ENCODE assay signal across 9 cellular contexts in the genomic region with DNA sequence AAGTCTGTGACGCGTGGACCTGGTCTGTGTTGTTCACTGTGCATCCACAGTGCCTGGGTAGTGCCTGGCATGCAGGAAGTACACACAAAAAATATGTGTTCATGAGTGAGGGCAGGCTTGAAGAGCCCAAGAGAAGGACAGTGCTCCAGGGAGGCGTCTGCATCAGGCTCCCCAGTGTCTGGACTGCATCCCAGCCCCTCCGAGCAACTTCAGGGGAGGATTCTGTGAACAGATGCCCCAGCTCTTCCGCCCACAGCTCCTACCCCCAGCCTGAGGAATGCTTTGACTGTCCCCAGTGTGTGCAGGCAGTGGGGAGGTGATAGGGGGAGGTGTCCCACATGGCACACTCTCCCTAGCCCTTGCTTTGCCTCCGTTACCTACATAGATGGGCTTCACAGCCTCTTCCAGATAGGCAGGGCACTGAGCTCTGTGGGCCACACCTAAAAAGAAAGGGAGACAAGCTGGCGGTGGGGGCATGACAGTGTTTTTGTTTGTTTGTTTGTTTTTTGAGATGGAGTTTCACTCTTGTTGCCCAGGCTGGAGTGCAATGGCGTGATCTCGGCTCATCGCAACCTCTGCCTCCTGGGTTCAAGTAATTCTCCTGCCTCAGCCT. TPM values are rescaled to one million over a fixed set of nuclear protein-coding genes. Genes with fewer than 3 reads are reported as not detected.
A peak's percentile ranks its signal among the peaks of the same experiment; 100 is the strongest.
DNase-seq lines count a peak whose midpoint lies in the region; ATAC-seq and TF ChIP-seq lines count a peak whose summit lies in the region.
"Had no signal": no experiment of that assay in that cellular context is flagged by ENCODE, and none has a peak within 500 bp of the region (broad histone marks: within the 10 kb centered on the region; RNA-seq: fewer than 3 reads in every experiment).

No MANE protein-coding gene starts in this region.

- intact Hi-C loops in breast epithelium (cut with DNase I; ENCODE audit: low total_unique reads) (no loop called here), MCF 10A (cut with micrococcal nuclease) (no loop called here), upper lobe of right lung (cut with DNase I) (no loop called here)

- CTCF ChIA-PET in MCF 10A (lab: Yijun Ruan, JAX) = interaction anchor here (0.8 to 3.2 kb wide), 13 partner anchors 9 to 78 kb away, joined by 3 to 20 read pairs (median 7); partner anchors contain the start of gene IRF1

- no peaks in the 10 kb centered on the region for H3K9me3 ChIP-seq in breast epithelium
- no peaks in the 10 kb centered on the region for H3K9me3 ChIP-seq in mucosa of stomach (ENCODE audit: control insufficient read depth, low read length)
- H3K9me3 ChIP-seq in upper lobe of right lung = no peaks in the 10 kb centered on the region

- H3K4me3 Mint-ChIP-seq in MCF 10A (ENCODE audit: unreplicated experiment) = no peak overlapping the region
- peak overlapping the region; percentile 81 for H3K4me3 Mint-ChIP-seq in activated naive CD8-positive, alpha-beta T cell treated with anti-CD3 and anti-CD28 coated beads, Interleukin-2, amount 10 ng/mL, durations not matched to agents 7 days and 5 days

- H3K36me3 ChIP-seq in breast epithelium (no peaks in the 10 kb centered on the region), mucosa of stomach (ENCODE audit: control insufficient read depth, insufficient read depth, low read length) (no peaks in the 10 kb centered on the region), upper lobe of right lung (peaks cover 8% of the 10 kb centered on the region)

- peaks cover 24% of the 10 kb centered on the region for H3K4me1 Mint-ChIP-seq in MCF 10A (ENCODE audit: insufficient read depth, unreplicated experiment)
- peaks cover 85% of the 10 kb centered on the region for H3K4me1 Mint-ChIP-seq in activated naive CD8-positive, alpha-beta T cell treated with anti-CD3 and anti-CD28 coated beads, Interleukin-2, amount 10 ng/mL, durations not matched to agents 7 days and 5 days

- peak overlapping the region; percentile 74 for H3K9ac ChIP-seq in mucosa of stomach (ENCODE audit: low read length)

- BruUV-seq in MCF 10A (replicated peaks; lab: Mats Ljungman, UMichigan) = no TSS peak

- no peaks in the 10 kb centered on the region for H3K27me3 Mint-ChIP-seq in MCF 10A (ENCODE audit: insufficient read depth, unreplicated experiment)
- no peaks in the 10 kb centered on the region for H3K27me3 Mint-ChIP-seq in activated naive CD8-positive, alpha-beta T cell treated with anti-CD3 and anti-CD28 coated beads, Interleukin-2, amount 10 ng/mL, durations not matched to agents 7 days and 5 days

- TF ChIP-seq CTCF in breast epithelium (IDR thresholded peaks at IDR 0.05) (no peak), MCF 10A (IDR thresholded peaks at IDR 0.05; ENCODE audit: unreplicated experiment) (no peak), upper lobe of right lung (IDR thresholded peaks at IDR 0.05) (no peak)

- H3K4me3 ChIP-seq in breast epithelium (peak overlapping the region in 1 of 3 donors; percentile 56), mucosa of stomach (ENCODE audit: low read length) (no peak overlapping the region), upper lobe of right lung (no peak overlapping the region)

- peaks cover 4 to 9% of the 10 kb centered on the region in 2 donors for H3K4me1 ChIP-seq in breast epithelium
- peaks cover 42% of the 10 kb centered on the region for H3K4me1 ChIP-seq in mucosa of stomach (ENCODE audit: control insufficient read depth, insufficient read depth, low read length)
- H3K4me1 ChIP-seq in upper lobe of right lung = peaks cover 71% of the 10 kb centered on the region

- H3K27me3 ChIP-seq in breast epithelium (no peaks in the 10 kb centered on the region), mucosa of stomach (ENCODE audit: control insufficient read depth, insufficient read depth, low read length) (no peaks in the 10 kb centered on the region), upper lobe of right lung (no peaks in the 10 kb centered on the region)

- H3K27ac ChIP-seq in breast epithelium (peak overlapping the region; percentile 86 to 89), upper lobe of right lung (peak overlapping the region; percentile 82)

- H3K27ac Mint-ChIP-seq in MCF 10A (ENCODE audit: low read depth, unreplicated experiment) = no peak overlapping the region
- peak overlapping the region; percentile 85 for H3K27ac Mint-ChIP-seq in activated naive CD8-positive, alpha-beta T cell treated with anti-CD3 and anti-CD28 coated beads, Interleukin-2, amount 10 ng/mL, durations not matched to agents 7 days and 5 days

- no peak for ATAC-seq in activated naive CD8-positive, alpha-beta T cell treated with anti-CD3 and anti-CD28 coated beads, Interleukin-2, amount 10 ng/mL, durations not matched to agents 7 days and 5 days (ENCODE audit: low read depth)
- peak; percentile 11 for ATAC-seq in upper lobe of right lung
- ATAC-seq in HG03442 (IDR thresholded peaks at IDR 0.05; ENCODE audit: unreplicated experiment) = no peak

- POLR2A ChIA-PET in MCF 10A (lab: Yijun Ruan, JAX) = interaction anchor here (0.9 to 1.9 kb wide), 4 partner anchors 14 to 84 kb away, joined by 3 to 4 read pairs (median 3); no protein-coding TSS in a partner anchor
- POLR2A ChIA-PET in activated naive CD8-positive, alpha-beta T cell treated with anti-CD3 and anti-CD28 coated beads, Interleukin-2, amount 10 ng/mL, durations not matched to agents 7 days and 5 days (lab: Charles Lee) = interaction anchor here (1.0 to 30.8 kb wide), 11 partner anchors 8 to 68 kb away, joined by 3 to 1195 read pairs (median 10); partner anchors contain the start of gene IRF1

- no peak for TF ChIP-seq POLR2A in breast epithelium (IDR thresholded peaks at IDR 0.05)

- no peaks in the 10 kb centered on the region for H3K9me3 Mint-ChIP-seq in MCF 10A (ENCODE audit: unreplicated experiment)
- no peaks in the 10 kb centered on the region for H3K9me3 Mint-ChIP-seq in activated naive CD8-positive, alpha-beta T cell treated with anti-CD3 and anti-CD28 coated beads, Interleukin-2, amount 10 ng/mL, durations not matched to agents 7 days and 5 days

- DNase-seq in breast epithelium (ENCODE audit: low spot score in 2 of 2) = no peak
- no peak for DNase-seq in MCF 10A (ENCODE audit: unreplicated experiment)
- DNase-seq in activated naive CD8-positive, alpha-beta T cell treated with anti-CD3 and anti-CD28 coated beads, Interleukin-2, amount 10 ng/mL, durations not matched to agents 7 days and 5 days = peak; percentile 40
- peak; percentile 54 for DNase-seq in upper lobe of right lung
- DNase-seq in NCI-H1417 treated with DMSO at 0.1 percent for 48 hours (lab: John Stamatoyannopoulos, UW) = no peak
- no peak for DNase-seq in AG20443 (ENCODE audit: low spot score)
- DNase-seq: SHP77 had no signal

- peaks cover 12% of the 10 kb centered on the region for H3K36me3 Mint-ChIP-seq in MCF 10A (ENCODE audit: insufficient read depth, unreplicated experiment)
- H3K36me3 Mint-ChIP-seq in activated naive CD8-positive, alpha-beta T cell treated with anti-CD3 and anti-CD28 coated beads, Interleukin-2, amount 10 ng/mL, durations not matched to agents 7 days and 5 days = peaks cover 38% of the 10 kb centered on the region

RNA-seq across cellular contexts. Expression of gene IRF1, which starts 25.4 kb away (rescaled TPM):
- total RNA-seq in breast epithelium (10 to 100 TPM; 10.4 to 27.8 (median 18.0) TPM), MCF 10A (2022) (18.7 and 23.0 TPM in 2 replicates), upper lobe of right lung (59.5 TPM)
- total RNA-seq in activated naive CD8-positive, alpha-beta T cell treated with anti-CD3 and anti-CD28 coated beads, Interleukin-2, amount 10 ng/mL, durations not matched to agents 7 days and 5 days = 100 to 1,000 TPM; 228 to 238 TPM

Comparison
In these comparisons a context has a peak if more than half of its experiments do, and no peak if none do; other contexts are left out.
1. DNase-seq: peak in activated naive CD8-positive, alpha-beta T cell treated with anti-CD3 and anti-CD28 coated beads, Interleukin-2, amount 10 ng/mL, durations not matched to agents 7 days and 5 days (single experiment) and upper lobe of right lung (single experiment); none in breast epithelium (0 of 2), MCF 10A (single experiment), NCI-H1417 treated with DMSO at 0.1 percent for 48 hours (single experiment) and AG20443 (single experiment).